Comparison of ENCODE assay signal across 30 cellular contexts in genomic region chr20:43536817-43537440, GRCh38. TPM values are rescaled to one million over a fixed set of nuclear protein-coding genes. Genes with fewer than 3 reads are reported as not detected.
DNase-seq lines count a peak whose midpoint lies in the region; ATAC-seq and TF ChIP-seq lines count a peak whose summit lies in the region.
"Had no signal": no experiment of that assay in that cellular context is flagged by ENCODE, and none has a peak within 500 bp of the region (broad histone marks: within the 10 kb centered on the region; RNA-seq: fewer than 3 reads in every experiment).

No MANE protein-coding gene starts in this region.

- 57 to 69% methylated on average over 2 of the region's 2 CpGs for WGBS in body of pancreas, 2 donors
- 67 to 77% (median 72%) methylated on average over 2 of the region's 2 CpGs for WGBS in psoas muscle, 3 donors

- no peak for TF ChIP-seq POLR2A in body of pancreas (IDR thresholded peaks at IDR 0.05)

- no peaks in the 10 kb centered on the region for H3K27me3 Mint-ChIP-seq in activated CD8-positive, alpha-beta memory T cell treated with anti-CD3 and anti-CD28 coated beads, Interleukin-2, amount 10 ng/mL, durations not matched to agents 7 days and 5 days
- H3K27me3 Mint-ChIP-seq: activated CD4-positive, alpha-beta T cell treated with anti-CD3 and anti-CD28 coated beads for 36 hours; stimulated activated naive B cell treated with anti-CD40 and anti-IgM and Interleukin-4, amounts not matched to agents 10 μg/mL and 1 μg/mL and 100 μg/mL, for 72 hours had no signal

- H3K4me1 ChIP-seq in body of pancreas = peaks cover 15% of the 10 kb centered on the region
- no peaks in the 10 kb centered on the region for H3K4me1 ChIP-seq in psoas muscle
- H3K4me1 ChIP-seq: BLaER1, vagina had no signal

- CTCF ChIA-PET in activated CD8-positive, alpha-beta memory T cell treated with anti-CD3 and anti-CD28 coated beads, Interleukin-2, amount 10 ng/mL, durations not matched to agents 7 days and 5 days (lab: Charles Lee) = interaction anchor here (0.7 to 1.2 kb wide), 4 partner anchors 9 to 544 kb away, joined by 3 to 4 read pairs (median 3); no protein-coding TSS in a partner anchor

- H3K9me3 ChIP-seq in body of pancreas (no peaks in the 10 kb centered on the region), psoas muscle (no peaks in the 10 kb centered on the region)
- H3K9me3 ChIP-seq: BLaER1, Peyer's patch, vagina had no signal

- no peak overlapping the region for H3K4me3 ChIP-seq in epithelial cell of esophagus (ENCODE audit: low read length)
- no peak overlapping the region for H3K4me3 ChIP-seq in body of pancreas
- H3K4me3 ChIP-seq in psoas muscle = no peak overlapping the region
- H3K4me3 ChIP-seq: BLaER1, cardiac muscle cell, GM12878, Peyer's patch, smooth muscle cell, vagina had no signal

- H3K4me1 Mint-ChIP-seq in activated CD8-positive, alpha-beta memory T cell treated with anti-CD3 and anti-CD28 coated beads, Interleukin-2, amount 10 ng/mL, durations not matched to agents 7 days and 5 days = no peaks in the 10 kb centered on the region
- H3K4me1 Mint-ChIP-seq: activated CD4-positive, alpha-beta T cell treated with anti-CD3 and anti-CD28 coated beads for 36 hours had no signal

- H3K9me3 Mint-ChIP-seq in activated CD8-positive, alpha-beta memory T cell treated with anti-CD3 and anti-CD28 coated beads, Interleukin-2, amount 10 ng/mL, durations not matched to agents 7 days and 5 days (ENCODE audit: low read depth) = no peaks in the 10 kb centered on the region
- H3K9me3 Mint-ChIP-seq: memory B cell; stimulated activated naive B cell treated with anti-CD40 and anti-IgM and Interleukin-4, amounts not matched to agents 10 μg/mL and 1 μg/mL and 100 μg/mL, for 72 hours had no signal

- no peak for TF ChIP-seq CTCF in epithelial cell of esophagus (IDR thresholded peaks at IDR 0.05; ENCODE audit: insufficient read depth, low read depth, low read length, missing control alignments)
- TF ChIP-seq CTCF in body of pancreas (IDR thresholded peaks at IDR 0.05) = no peak
- TF ChIP-seq CTCF in psoas muscle (IDR thresholded peaks at IDR 0.05) = no peak

- intact Hi-C loops in body of pancreas (cut with DNase I) = loop anchor here (10.0 kb wide), 2 partner anchors 58 to 148 kb away; partner anchors contain the start of gene IFT52
- intact Hi-C loops in psoas muscle (cut with DNase I) = loop anchor here in 1 of 2 donors (5.0 kb wide), 1 partner anchor 545 kb away; no protein-coding TSS in a partner anchor

- H3K27ac Mint-ChIP-seq in activated CD8-positive, alpha-beta memory T cell treated with anti-CD3 and anti-CD28 coated beads, Interleukin-2, amount 10 ng/mL, durations not matched to agents 7 days and 5 days = no peak overlapping the region
- H3K27ac Mint-ChIP-seq: activated CD4-positive, alpha-beta T cell treated with anti-CD3 and anti-CD28 coated beads for 36 hours; memory B cell had no signal

- H3K27ac ChIP-seq in body of pancreas (no peak overlapping the region), psoas muscle (no peak overlapping the region)
- H3K27ac ChIP-seq: BLaER1, cardiac muscle cell, KMS-11, Peyer's patch, vagina had no signal

- H3K27me3 ChIP-seq in body of pancreas (no peaks in the 10 kb centered on the region), psoas muscle (ENCODE audit: insufficient read depth in 3 of 3, low read length in 2 of 3) (no peaks in the 10 kb centered on the region)
- H3K27me3 ChIP-seq: BLaER1, cardiac muscle cell, Peyer's patch, vagina had no signal

- in situ Hi-C loops in G401 (cut with HindIII; ENCODE audit: low sequenced_read_pairs) = no loop called here

- H3K36me3 ChIP-seq in body of pancreas (replicated peaks in 1 of 2; ENCODE audit: insufficient read depth in 1 of 2, low read depth in 2 of 2) (no peaks in the 10 kb centered on the region), psoas muscle (ENCODE audit: insufficient read depth in 1 of 2, low read depth in 1 of 2) (peaks cover 0 to 56% of the 10 kb centered on the region in 2 donors)

- no peak overlapping the region for H3K4me3 Mint-ChIP-seq in activated CD8-positive, alpha-beta memory T cell treated with anti-CD3 and anti-CD28 coated beads, Interleukin-2, amount 10 ng/mL, durations not matched to agents 7 days and 5 days
- H3K4me3 Mint-ChIP-seq: activated CD4-positive, alpha-beta T cell treated with anti-CD3 and anti-CD28 coated beads for 36 hours; memory B cell; stimulated activated naive B cell treated with anti-CD40 and anti-IgM and Interleukin-4, amounts not matched to agents 10 μg/mL and 1 μg/mL and 100 μg/mL, for 72 hours had no signal

- DNase-seq in EL = peak; percentile 34
- peak; percentile 9 for DNase-seq in NCI-H226
- peak; percentile 24 for DNase-seq in epithelial cell of esophagus (ENCODE audit: low read depth)
- peak; percentile 9 for DNase-seq in mesenteric fat pad (ENCODE audit: low spot score)
- DNase-seq in body of pancreas = no peak
- DNase-seq in G401 (ENCODE audit: low spot score) = no peak
- no peak for DNase-seq in activated CD8-positive, alpha-beta memory T cell treated with anti-CD3 and anti-CD28 coated beads, Interleukin-2, amount 10 ng/mL, durations not matched to agents 7 days and 5 days
- DNase-seq in psoas muscle = no peak
- DNase-seq: ACHN; activated CD4-positive, alpha-beta T cell treated with anti-CD3 and anti-CD28 coated beads for 36 hours; activated CD8-positive, alpha-beta memory T cell treated with anti-CD3 and anti-CD28 coated beads for 24 hours; activated naive CD4-positive, alpha-beta T cell treated with Interleukin-2 at 50 U/mL for 16 hours; activated T-cell treated with anti-CD3 and anti-CD28 coated beads, Interleukin-2, amount 50 U/mL, for 48 hours; amniotic stem cell; NCI-H2171 treated with DMSO at 0.1 percent for 48 hours; NCI-H524 treated with DMSO at 0.1 percent for 48 hours; nucleus accumbens; Peyer's patch; retina; stimulated activated CD4-positive, alpha-beta T cell treated with anti-CD3 and anti-CD28 coated beads, Interleukin-2, amount 100 ng/mL, for 48 hours; stimulated activated naive B cell treated with anti-CD40 and anti-IgM and Interleukin-4, amounts not matched to agents 10 μg/mL and 1 μg/mL and 100 μg/mL, for 72 hours had no signal

- ATAC-seq in body of pancreas (no peak), psoas muscle (no peak)
- no peak for ATAC-seq in activated CD8-positive, alpha-beta memory T cell treated with anti-CD3 and anti-CD28 coated beads, Interleukin-2, amount 10 ng/mL, durations not matched to agents 7 days and 5 days
- ATAC-seq: activated CD4-positive, alpha-beta T cell treated with anti-CD3 and anti-CD28 coated beads for 36 hours had no signal

- H3K36me3 Mint-ChIP-seq in activated CD8-positive, alpha-beta memory T cell treated with anti-CD3 and anti-CD28 coated beads, Interleukin-2, amount 10 ng/mL, durations not matched to agents 7 days and 5 days = no peaks in the 10 kb centered on the region

RNA-seq across cellular contexts. Expression of gene SGK2, which starts 21.9 kb away (rescaled TPM):
- total RNA-seq in mesenteric fat pad (14.0 TPM), body of pancreas (10 to 100 TPM; 14.3 to 21.4 TPM), psoas muscle (under 1 TPM in 1 of 4 donors, not detected in 3; 0.13 TPM)
- 0.27 TPM in 1 of 2 replicates, not detected in the other for total RNA-seq in G401 (2014; rRNA removed; shearing (Covaris generic))
- total RNA-seq in activated CD8-positive, alpha-beta memory T cell treated with anti-CD3 and anti-CD28 coated beads, Interleukin-2, amount 10 ng/mL, durations not matched to agents 7 days and 5 days = under 1 TPM in 1 of 2 experiments, not detected in 1; 0.26 TPM
- under 1 TPM; 0.04 to 0.53 (median 0.16) TPM for polyA plus RNA-seq in psoas muscle
- total RNA-seq: SK-MEL-5; T-helper 1 cell treated with Interleukin-12 subunit alpha and Interleukin-12 subunit beta and Interleukin-4 antibody, amounts not matched to agents 30 ng/mL and 1 ng/mL, for 36 hours had no signal
- polyA plus RNA-seq: cardiac muscle cell had no signal

RNA-seq across cellular contexts. Expression of gene L3MBTL1, which starts 29.4 kb away (rescaled TPM):
- total RNA-seq in mesenteric fat pad = 8.4 TPM
- 10 to 100 TPM in 1 of 2 donors, 1 to 10 TPM in 1; 4.9 to 10.1 TPM for total RNA-seq in body of pancreas
- total RNA-seq in G401 (2014; rRNA removed; shearing (Covaris generic)) = 3.0 and 17.9 TPM in 2 replicates
- 1 to 10 TPM; 6.8 to 9.6 TPM for total RNA-seq in activated CD8-positive, alpha-beta memory T cell treated with anti-CD3 and anti-CD28 coated beads, Interleukin-2, amount 10 ng/mL, durations not matched to agents 7 days and 5 days
- 1 to 10 TPM; 2.2 to 4.2 (median 3.5) TPM for total RNA-seq in psoas muscle
- 1 to 10 TPM in 2 of 3 donors, under 1 TPM in 1; 0.82 to 4.3 (median 1.4) TPM for polyA plus RNA-seq in psoas muscle

RNA-seq across cellular contexts. Expression of gene IFT52, which starts 53.8 kb away (rescaled TPM):
- 25.9 TPM for total RNA-seq in mesenteric fat pad
- 10 to 100 TPM; 16.3 to 23.4 TPM for total RNA-seq in body of pancreas
- 66.6 and 72.5 TPM in 2 replicates for total RNA-seq in G401 (2014; rRNA removed; shearing (Covaris generic))
- total RNA-seq in activated CD8-positive, alpha-beta memory T cell treated with anti-CD3 and anti-CD28 coated beads, Interleukin-2, amount 10 ng/mL, durations not matched to agents 7 days and 5 days = 10 to 100 TPM; 15.9 to 18.3 TPM
- total RNA-seq in psoas muscle = 1 to 10 TPM; 2.5 to 5.3 (median 3.7) TPM
- polyA plus RNA-seq in psoas muscle = 1 to 10 TPM; 2.9 to 4.9 (median 3.0) TPM

Comparison
In these comparisons a context has a peak if more than half of its experiments do, and no peak if none do; other contexts are left out.
1. DNase-seq: peak in EL (single experiment), NCI-H226 (single experiment), epithelial cell of esophagus (single experiment) and mesenteric fat pad (single experiment); none in body of pancreas (0 of 4), G401 (single experiment), activated CD8-positive, alpha-beta memory T cell treated with anti-CD3 and anti-CD28 coated beads, Interleukin-2, amount 10 ng/mL, durations not matched to agents 7 days and 5 days (single experiment) and psoas muscle (0 of 2).
2. RNA of gene SGK2, which starts 21.9 kb away (total RNA-seq): 14.3 to 21.4 TPM in body of pancreas and 14.0 TPM in mesenteric fat pad (single experiment); 0.27 TPM in G401, 0.26 TPM in activated CD8-positive, alpha-beta memory T cell treated with anti-CD3 and anti-CD28 coated beads, Interleukin-2, amount 10 ng/mL, durations not matched to agents 7 days and 5 days and 0.13 TPM in psoas muscle; every median in the first group is over 10 times any median in the second.